In the genomic region with DNA sequence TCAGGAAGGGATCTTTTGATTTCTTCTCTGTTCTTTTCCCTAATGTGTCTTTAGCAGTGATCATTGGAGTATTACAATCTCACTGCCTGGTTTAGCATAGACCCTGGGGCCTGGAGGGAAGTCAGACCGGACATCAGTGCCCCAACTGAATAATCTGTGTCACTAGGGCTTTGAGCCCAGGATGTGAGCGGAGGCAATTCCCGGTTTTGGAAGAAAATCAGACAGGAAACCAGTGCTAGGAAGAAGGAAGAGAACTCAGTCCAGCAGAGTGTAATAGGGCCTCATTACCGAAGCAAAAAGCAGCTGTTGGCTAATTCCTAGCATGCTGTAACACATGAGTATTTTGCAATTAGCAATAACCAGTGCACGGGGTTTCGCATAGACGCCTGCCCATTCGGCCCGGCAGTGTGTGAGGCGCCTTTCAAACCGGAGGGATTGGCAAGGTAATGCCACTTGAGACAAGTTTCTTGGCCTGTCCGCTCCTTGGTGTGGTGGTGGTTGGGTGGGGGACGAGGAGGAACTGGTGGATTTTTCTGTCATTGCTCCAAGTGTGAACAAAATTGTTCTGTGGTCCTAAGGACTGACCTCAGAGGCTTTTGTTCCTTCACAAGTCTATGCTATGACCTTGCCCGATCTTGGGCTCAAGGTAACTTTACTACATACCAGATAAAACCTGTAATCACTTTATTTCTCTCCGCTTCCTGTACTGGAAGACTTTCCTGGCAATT, we compare ENCODE assay signal across 8 cellular contexts. TPM values are rescaled to one million over a fixed set of nuclear protein-coding genes. Genes with fewer than 3 reads are reported as not detected.
DNase-seq lines count a peak whose midpoint lies in the region; ATAC-seq, FAIRE-seq and TF ChIP-seq lines count a peak whose summit lies in the region.

No MANE protein-coding gene starts in this region.

- peak overlapping the region; percentile 94 for H3K4me2 ChIP-seq in PC-9

- H3F3A ChIP-seq in PC-9 (ENCODE audit: insufficient read depth, low read depth) = peaks cover 59% of the 10 kb centered on the region

- no peaks in the 10 kb centered on the region for H3K9me3 ChIP-seq in PC-9 (ENCODE audit: insufficient read depth, low read depth)
- no peaks in the 10 kb centered on the region for H3K9me3 ChIP-seq in prostate gland

- H4K20me1 ChIP-seq in PC-9 (ENCODE audit: insufficient read depth) = peaks cover 51% of the 10 kb centered on the region

- peak overlapping the region; percentile 88 for H3K4me3 ChIP-seq in PC-9
- H3K4me3 ChIP-seq in prostate gland = peak overlapping the region; percentile 88 to 96

- BruUV-seq in PC-9 (replicated peaks; lab: Mats Ljungman, UMichigan) = no TSS peak

- 3% methylated on average over 15 of the region's 15 CpGs for WGBS in prostate gland

- H3K27ac ChIP-seq in PC-9 = peak overlapping the region; percentile 96
- H3K27ac ChIP-seq in prostate gland = peak overlapping the region; percentile 100

- intact Hi-C loops in PC-9 (cut with micrococcal nuclease; ENCODE audit: unreplicated experiment) (loop anchor here (1.0 to 10.0 kb wide), 8 partner anchors 57 to 689 kb away; no protein-coding TSS in a partner anchor), prostate gland (cut with DNase I) (loop anchor here (5.0 to 10.0 kb wide), 6 partner anchors 261 to 673 kb away; a partner anchor contains a TSS)

- POLR2A ChIA-PET in PC-9 (lab: Charles Lee; ENCODE audit: unreplicated experiment) = interaction anchor here (0.6 kb wide), 1 partner anchor 641 kb away, joined by 3 read pairs; no protein-coding TSS in a partner anchor

- H3K36me3 ChIP-seq in PC-9 (ENCODE audit: low read depth) = peaks cover 49% of the 10 kb centered on the region
- no peaks in the 10 kb centered on the region for H3K36me3 ChIP-seq in prostate gland

- peaks cover 82% of the 10 kb centered on the region for H3K79me2 ChIP-seq in PC-9 (ENCODE audit: low read depth)

- TF ChIP-seq CTCF in PC-9 (conservative IDR thresholded peaks at IDR 0.05) = no peak
- TF ChIP-seq CTCF in prostate gland (IDR thresholded peaks at IDR 0.05) = no peak

- peaks cover 18% of the 10 kb centered on the region for H3K4me1 ChIP-seq in PC-9 (replicated peaks; ENCODE audit: insufficient read depth)
- peaks cover 14% of the 10 kb centered on the region for H3K4me1 ChIP-seq in prostate gland (replicated peaks)

- no peak overlapping the region for H2AFZ ChIP-seq in PC-9

- DNase-seq in DMS 273 treated with DMSO at 0.1 percent for 48 hours (lab: John Stamatoyannopoulos, UW) (peak; percentile 77), PC-9 (peak in 1 of 2 experiments; percentile 65), fibroblast of gingiva (ENCODE audit: low read depth) (peak; percentile 93), prostate gland (ENCODE audit: low spot score) (peak; percentile 62), GM19239 (ENCODE audit: insufficient read length, low spot score) (no peak)

- CTCF ChIA-PET in PC-9 (lab: Charles Lee) = interaction anchor here (0.5 to 1.2 kb wide), 3 partner anchors 122 to 643 kb away, joined by 3 to 7 read pairs (median 4); no protein-coding TSS in a partner anchor

- TF ChIP-seq POLR2A in prostate gland (IDR thresholded peaks at IDR 0.05) = peak; percentile 52

- H3K27me3 ChIP-seq in PC-9 (ENCODE audit: insufficient read depth, low read depth) = no peaks in the 10 kb centered on the region
- no peaks in the 10 kb centered on the region for H3K27me3 ChIP-seq in prostate gland (replicated peaks; ENCODE audit: insufficient read depth)

- FAIRE-seq in GM19239 (lab: Jason Lieb, UNC) = no peak

- no peak for ATAC-seq in GM21447 (IDR thresholded peaks at IDR 0.05; ENCODE audit: unreplicated experiment)
- ATAC-seq in GM21576 (IDR thresholded peaks at IDR 0.05; ENCODE audit: unreplicated experiment) = no peak
- no peak for ATAC-seq in HG03469 (IDR thresholded peaks at IDR 0.05; ENCODE audit: unreplicated experiment)

- H3K9me2 ChIP-seq in PC-9 (ENCODE audit: insufficient read depth) = no peaks in the 10 kb centered on the region

RNA-seq across cellular contexts. Expression of a gene that starts 2.8 kb away (rescaled TPM):
- total RNA-seq in PC-9 (2021) (46.0 and 60.0 TPM in 2 replicates), prostate gland (10 to 100 TPM; 57.4 to 94.2 TPM)
